26 cellular contexts compared by ENCODE assay signal in the genomic region with DNA sequence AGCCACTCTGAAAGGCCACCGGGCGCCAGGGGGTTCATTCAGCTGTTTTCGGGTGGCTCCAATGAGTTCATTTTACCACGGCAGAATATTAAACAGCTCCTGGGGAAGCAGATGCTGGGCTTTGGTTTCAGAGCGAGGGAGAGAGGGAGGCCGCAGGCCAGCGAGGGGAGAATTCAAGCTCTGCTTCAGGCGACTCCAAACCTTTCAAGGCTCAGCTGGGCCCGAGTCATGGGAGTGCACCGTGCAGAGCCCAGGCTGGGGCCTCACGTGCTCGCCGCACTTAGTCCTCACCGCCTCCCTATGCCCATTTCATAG. TPM values are rescaled to one million over a fixed set of nuclear protein-coding genes. Genes with fewer than 3 reads are reported as not detected.
A peak's percentile ranks its signal among the peaks of the same experiment; 100 is the strongest.
DNase-seq lines count a peak whose midpoint lies in the region; ATAC-seq and TF ChIP-seq lines count a peak whose summit lies in the region.
"Had no signal": no experiment of that assay in that cellular context is flagged by ENCODE, and none has a peak within 500 bp of the region (broad histone marks: within the 10 kb centered on the region; RNA-seq: fewer than 3 reads in every experiment).

No MANE protein-coding gene starts in this region.

- peaks cover 7% of the 10 kb centered on the region for H3K36me3 Mint-ChIP-seq in neural progenitor cell
- H3K36me3 Mint-ChIP-seq: CD4-positive, alpha-beta memory T cell had no signal

- H3K4me1 Mint-ChIP-seq in neural progenitor cell = peaks cover 69% of the 10 kb centered on the region
- H3K4me1 Mint-ChIP-seq: CD4-positive, alpha-beta memory T cell had no signal

- H3K36me3 ChIP-seq in esophagus muscularis mucosa (no peaks in the 10 kb centered on the region), neural progenitor cell (no peaks in the 10 kb centered on the region), upper lobe of left lung (no peaks in the 10 kb centered on the region)
- H3K36me3 ChIP-seq: Peyer's patch had no signal

- no peak for TF ChIP-seq POLR2A in esophagus muscularis mucosa (IDR thresholded peaks at IDR 0.05; ENCODE audit: low read depth)
- no peak for TF ChIP-seq POLR2A in upper lobe of left lung (IDR thresholded peaks at IDR 0.05)

- whole genome bisulfite sequencing in esophagus muscularis mucosa = 87% methylated on average over 14 of the region's 14 CpGs
- 77 to 95% methylated on average over 11 to 14 of the region's 14 CpGs for WGBS in upper lobe of left lung, 2 donors

- H3K4me3 ChIP-seq in esophagus muscularis mucosa = no peak overlapping the region
- no peak overlapping the region for H3K4me3 ChIP-seq in neural progenitor cell
- no peak overlapping the region for H3K4me3 ChIP-seq in upper lobe of left lung
- H3K4me3 ChIP-seq: A549, GM12878, GM23248, Peyer's patch, SJCRH30 had no signal

- H3K9me3 ChIP-seq in esophagus muscularis mucosa (no peaks in the 10 kb centered on the region), neural progenitor cell (ENCODE audit: low read depth) (no peaks in the 10 kb centered on the region), upper lobe of left lung (no peaks in the 10 kb centered on the region)
- H3K9me3 ChIP-seq: A549, Caco-2, Peyer's patch, SJCRH30 had no signal

- H4K20me1 ChIP-seq in neural progenitor cell (ENCODE audit: low read depth) = peaks cover 70% of the 10 kb centered on the region

- H3K27ac ChIP-seq in angular gyrus (ENCODE audit: low read depth, low read length) (peak overlapping the region; percentile 55), esophagus muscularis mucosa (replicated peaks in 1 of 4) (peak overlapping the region; percentile 41 to 92 (median 56)), neural progenitor cell (peak overlapping the region; percentile 68), substantia nigra (ENCODE audit: low read depth, low read length, poor library complexity, severe bottlenecking) (peak overlapping the region; percentile 18), upper lobe of left lung (no peak overlapping the region)
- H3K27ac ChIP-seq: A549, GM23248, KMS-11, Peyer's patch, SJCRH30 had no signal

- TF ChIP-seq CTCF in esophagus muscularis mucosa (IDR thresholded peaks at IDR 0.05) (no peak), neural progenitor cell (IDR thresholded peaks at IDR 0.05) (no peak), upper lobe of left lung (IDR thresholded peaks at IDR 0.05) (no peak)

- H3K27me3 Mint-ChIP-seq in neural progenitor cell (ENCODE audit: insufficient read depth, low read depth) = no peaks in the 10 kb centered on the region

- peaks cover 81% of the 10 kb centered on the region for H3K79me2 ChIP-seq in neural progenitor cell (ENCODE audit: low read depth)

- TF ChIP-seq EP300 in esophagus muscularis mucosa (IDR thresholded peaks at IDR 0.05) (no peak), upper lobe of left lung (IDR thresholded peaks at IDR 0.05) (no peak)

- intact Hi-C loops in esophagus muscularis mucosa (cut with DNase I) = no loop called here

- H3K9me3 Mint-ChIP-seq in neural progenitor cell = no peaks in the 10 kb centered on the region
- H3K9me3 Mint-ChIP-seq: CD4-positive, alpha-beta memory T cell had no signal

- peaks cover 34% of the 10 kb centered on the region for H3F3A ChIP-seq in neural progenitor cell (ENCODE audit: low read depth)

- H3K9ac ChIP-seq in neural progenitor cell = no peak overlapping the region
- H3K9ac ChIP-seq: GM23248, KMS-11 had no signal

- no peak for DNase-seq in esophagus muscularis mucosa (ENCODE audit: extremely low spot score)
- DNase-seq in neural progenitor cell (ENCODE audit: low spot score) = no peak
- peak in 9 of 49 donors; percentile 16 to 50 (median 30) for DNase-seq in substantia nigra (lab: John Stamatoyannopoulos, UW)
- no peak for DNase-seq in DMS79 treated with DMSO at 0.1 percent for 48 hours (lab: John Stamatoyannopoulos, UW)
- DNase-seq in activated CD8-positive, alpha-beta memory T cell treated with anti-CD3 and anti-CD28 coated beads, Interleukin-2, amount 50 U/mL, for 48 hours = no peak
- no peak for DNase-seq in upper lobe of left lung
- DNase-seq: Caco-2; CD4-positive, alpha-beta memory T cell; DMS 273 treated with DMSO at 0.1 percent for 48 hours; DND-41; GM23248; IMR-90; NCI-H1105 treated with DMSO at 0.1 percent for 48 hours; NCI-H2029 treated with DMSO at 0.1 percent for 48 hours; NCI-H2171; NCI-H345; NCI-H524 treated with DMSO at 0.1 percent for 48 hours; NCI-H82; Peyer's patch; SJCRH30 had no signal

- H3K4me1 ChIP-seq in esophagus muscularis mucosa (peaks cover 15 to 79% (median 58%) of the 10 kb centered on the region in 4 donors), neural progenitor cell (peaks cover 48% of the 10 kb centered on the region), upper lobe of left lung (peaks cover 6 to 22% (median 16%) of the 10 kb centered on the region in 4 donors)
- H3K4me1 ChIP-seq: A549, Caco-2 had no signal

- H3K27me3 ChIP-seq in esophagus muscularis mucosa (no peaks in the 10 kb centered on the region), neural progenitor cell (no peaks in the 10 kb centered on the region), upper lobe of left lung (no peaks in the 10 kb centered on the region)
- H3K27me3 ChIP-seq: Peyer's patch, SJCRH30 had no signal

- no peak overlapping the region for H3K27ac Mint-ChIP-seq in neural progenitor cell
- H3K27ac Mint-ChIP-seq: CD4-positive, alpha-beta memory T cell had no signal

- no peak overlapping the region for H2AFZ ChIP-seq in neural progenitor cell (replicated peaks)
- H2AFZ ChIP-seq: GM23248 had no signal

- H3K4me3 Mint-ChIP-seq in neural progenitor cell = no peak overlapping the region
- H3K4me3 Mint-ChIP-seq: CD4-positive, alpha-beta memory T cell had no signal

- H3K4me2 ChIP-seq in neural progenitor cell = no peak overlapping the region
- H3K4me2 ChIP-seq: A549, KMS-11 had no signal

- ATAC-seq in HG03108 (IDR thresholded peaks at IDR 0.05; ENCODE audit: unreplicated experiment) (no peak), upper lobe of left lung (ENCODE audit: low FRiP score in 2 of 2) (no peak)
- ATAC-seq: A549, GM12878, HCT116 had no signal

RNA-seq across cellular contexts. Expression of a gene that starts 28.4 kb away (rescaled TPM):
- 10 to 100 TPM; 16.2 to 47.3 (median 29.0) TPM for total RNA-seq in esophagus muscularis mucosa
- 13.3 and 27.2 TPM in 2 replicates for total RNA-seq in neural progenitor cell (ENCODE audit: low replicate concordance)
- total RNA-seq in upper lobe of left lung = 10 to 100 TPM in 1 of 6 donors, 1 to 10 TPM in 5; 1.0 to 17.8 (median 3.5) TPM

Comparison
In these comparisons a context has a peak if more than half of its experiments do, and no peak if none do; other contexts are left out.
1. H3K27ac ChIP-seq: peak in angular gyrus (single experiment), esophagus muscularis mucosa (4 of 4), neural progenitor cell (single experiment) and substantia nigra (single experiment); none in upper lobe of left lung (0 of 4).